Comparison of ENCODE assay signal across 8 cellular contexts in genomic region chr1:172135076-172135672, GRCh38.
DNase-seq lines count a peak whose midpoint lies in the region; ATAC-seq and TF ChIP-seq lines count a peak whose summit lies in the region.

No MANE protein-coding gene starts in this region.

- H3K27me3 ChIP-seq in OCI-LY3 (ENCODE audit: low read depth, low read length), result no peaks in the 10 kb centered on the region

- H4K20me1 ChIP-seq in OCI-LY3 (ENCODE audit: insufficient read depth, low read length), result no peaks in the 10 kb centered on the region

- H3K4me3 Mint-ChIP-seq in stimulated activated memory B cell treated with anti-CD40 and anti-IgM and Interleukin-4, amounts not matched to agents 10 μg/mL and 1 μg/mL and 100 μg/mL, for 72 hours, result no peak overlapping the region

- H3K27me3 Mint-ChIP-seq in stimulated activated memory B cell treated with anti-CD40 and anti-IgM and Interleukin-4, amounts not matched to agents 10 μg/mL and 1 μg/mL and 100 μg/mL, for 72 hours, result no peaks in the 10 kb centered on the region

- H3K27ac ChIP-seq in OCI-LY3 (ENCODE audit: low read length), result no peak overlapping the region

- peak; percentile 73 for TF ChIP-seq CTCF in OCI-LY3 (IDR thresholded peaks at IDR 0.05; ENCODE audit: low read depth, low read length)
- TF ChIP-seq CTCF in epithelial cell of proximal tubule (conservative IDR thresholded peaks at IDR 0.05; ENCODE audit: low read depth, low read length), result peak; percentile 59
- no peak for TF ChIP-seq CTCF in omental fat pad (IDR thresholded peaks at IDR 0.05)

- intact Hi-C loops in Right ventricle myocardium superior (cut with DNase I) (loop anchor here (10.0 kb wide), 1 partner anchor 260 kb away; no protein-coding TSS in a partner anchor), left cardiac atrium (cut with DNase I) (no loop called here)

- no peak overlapping the region for H2AFZ ChIP-seq in OCI-LY3 (ENCODE audit: low read depth, low read length)

- no peak overlapping the region for H3K9ac ChIP-seq in OCI-LY3 (ENCODE audit: low read length)

- H3K79me2 ChIP-seq in OCI-LY3 (ENCODE audit: low read length), result no peaks in the 10 kb centered on the region

- DNase-seq in Right ventricle myocardium superior, result no peak
- no peak for DNase-seq in left cardiac atrium
- DNase-seq in epithelial cell of proximal tubule (ENCODE audit: low read depth), result no peak
- no peak for DNase-seq in omental fat pad (ENCODE audit: low spot score)

- H3K4me1 ChIP-seq in OCI-LY3 (ENCODE audit: low read length), result peaks cover 9% of the 10 kb centered on the region

- H3K9me3 ChIP-seq in OCI-LY3 (ENCODE audit: insufficient read depth, low read length), result no peaks in the 10 kb centered on the region

- no peak overlapping the region for H3K27ac Mint-ChIP-seq in stimulated activated memory B cell treated with anti-CD40 and anti-IgM and Interleukin-4, amounts not matched to agents 10 μg/mL and 1 μg/mL and 100 μg/mL, for 72 hours

- no peaks in the 10 kb centered on the region for H3K36me3 Mint-ChIP-seq in stimulated activated memory B cell treated with anti-CD40 and anti-IgM and Interleukin-4, amounts not matched to agents 10 μg/mL and 1 μg/mL and 100 μg/mL, for 72 hours

- peaks cover 5% of the 10 kb centered on the region for H3K9me3 Mint-ChIP-seq in stimulated activated memory B cell treated with anti-CD40 and anti-IgM and Interleukin-4, amounts not matched to agents 10 μg/mL and 1 μg/mL and 100 μg/mL, for 72 hours

- H3K4me3 ChIP-seq in OCI-LY3 (ENCODE audit: low read length) (no peak overlapping the region), epithelial cell of proximal tubule (ENCODE audit: low read depth, low read length) (no peak overlapping the region)

- ATAC-seq in Right ventricle myocardium superior (ENCODE audit: poor library complexity), result peak; percentile 65
- ATAC-seq in left cardiac atrium, result no peak
- ATAC-seq in stimulated activated memory B cell treated with anti-CD40 and anti-IgM and Interleukin-4, amounts not matched to agents 10 μg/mL and 1 μg/mL and 100 μg/mL, for 72 hours, result peak; percentile 47
- ATAC-seq in GM19452 (IDR thresholded peaks at IDR 0.05; ENCODE audit: unreplicated experiment), result no peak
- no peak for ATAC-seq in omental fat pad (ENCODE audit: low FRiP score)
- no peak for ATAC-seq in GM18861 (IDR thresholded peaks at IDR 0.05; ENCODE audit: unreplicated experiment)

- no peak overlapping the region for H3K4me2 ChIP-seq in OCI-LY3 (ENCODE audit: low read length)

- no peaks in the 10 kb centered on the region for H3K36me3 ChIP-seq in OCI-LY3 (replicated peaks; ENCODE audit: low read depth, low read length)

- peaks cover 18% of the 10 kb centered on the region for H3K4me1 Mint-ChIP-seq in stimulated activated memory B cell treated with anti-CD40 and anti-IgM and Interleukin-4, amounts not matched to agents 10 μg/mL and 1 μg/mL and 100 μg/mL, for 72 hours

Comparison
In these comparisons a context has a peak if more than half of its experiments do, and no peak if none do; other contexts are left out.
1. ATAC-seq: peak in Right ventricle myocardium superior (single experiment) and stimulated activated memory B cell treated with anti-CD40 and anti-IgM and Interleukin-4, amounts not matched to agents 10 μg/mL and 1 μg/mL and 100 μg/mL, for 72 hours (single experiment); none in left cardiac atrium (0 of 2), GM19452 (single experiment), omental fat pad (single experiment) and GM18861 (single experiment).
2. CTCF ChIP-seq: peak in OCI-LY3 (single experiment) and epithelial cell of proximal tubule (single experiment); none in omental fat pad (0 of 3).